Comparison of ENCODE assay signal across 17 cellular contexts in the genomic region with DNA sequence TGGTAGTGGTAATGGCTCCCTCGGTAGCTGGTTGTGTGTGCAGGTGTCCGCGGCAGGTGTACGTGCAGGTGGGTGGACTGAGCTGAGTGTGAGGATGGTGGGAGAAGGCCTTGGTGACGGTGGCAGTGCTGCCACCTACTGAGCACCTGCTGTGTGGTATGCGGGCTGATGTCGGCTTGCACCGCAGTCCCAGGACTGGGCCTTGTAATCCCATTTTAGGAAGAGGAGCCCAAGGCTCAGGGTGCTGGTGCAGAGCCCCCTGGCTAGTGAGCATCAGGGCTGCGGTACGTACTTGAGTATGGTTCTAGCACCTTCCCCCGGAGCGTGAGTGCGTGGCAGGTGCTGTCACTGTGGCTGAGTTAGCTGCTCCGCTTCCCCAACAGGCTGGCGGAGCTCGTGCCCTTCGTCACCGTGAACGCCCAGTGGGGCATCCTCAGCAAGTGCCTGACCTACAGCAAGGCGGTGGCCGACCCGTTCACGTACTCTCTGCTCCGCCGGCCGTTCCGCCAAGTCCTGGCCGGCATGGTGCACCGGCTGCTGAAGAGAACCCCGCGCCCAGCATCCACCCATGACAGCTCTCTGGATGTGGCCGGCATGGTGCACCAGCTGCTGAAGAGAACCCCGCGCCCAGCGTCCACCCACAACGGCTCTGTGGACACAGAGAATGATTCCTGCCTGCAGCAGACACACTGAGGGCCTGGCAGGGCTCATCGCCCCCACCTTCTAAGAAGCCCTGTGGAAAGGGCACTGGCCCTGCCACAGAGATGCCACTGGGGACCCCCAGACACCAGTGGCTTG. TPM values are rescaled to one million over a fixed set of nuclear protein-coding genes. Genes with fewer than 3 reads are reported as not detected.
DNase-seq lines count a peak whose midpoint lies in the region; ATAC-seq, FAIRE-seq and TF ChIP-seq lines count a peak whose summit lies in the region.
"Had no signal": no experiment of that assay in that cellular context is flagged by ENCODE, and none has a peak within 500 bp of the region (broad histone marks: within the 10 kb centered on the region; RNA-seq: fewer than 3 reads in every experiment).

No MANE protein-coding gene starts in this region.

- H3F3A ChIP-seq in PC-9 (ENCODE audit: insufficient read depth, low read depth): no peaks in the 10 kb centered on the region; the same call in 1 of the 2 replicates

- no peaks in the 10 kb centered on the region for H3K4me1 ChIP-seq in A549
- no peaks in the 10 kb centered on the region for H3K4me1 ChIP-seq in PC-9 (replicated peaks; ENCODE audit: insufficient read depth)
- no peaks in the 10 kb centered on the region for H3K4me1 ChIP-seq in right lobe of liver
- no peaks in the 10 kb centered on the region for H3K4me1 ChIP-seq in A673 (ENCODE audit: insufficient read depth, low read length, poor library complexity, severe bottlenecking)
- H3K4me1 ChIP-seq: psoas muscle had no signal

- no peaks in the 10 kb centered on the region for H4K20me1 ChIP-seq in PC-9 (ENCODE audit: insufficient read depth)

- WGBS in A549 (ENCODE audit: missing lambda C conversion rate): 24% methylated on average over 15 of the region's 37 CpGs
- 20% methylated on average over 2 of the region's 37 CpGs for WGBS in right lobe of liver (ENCODE audit: insufficient coverage, low coverage, low lambda C conversion rate, missing lambda C conversion rate)

- CTCF ChIA-PET in A549 (lab: Yijun Ruan, JAX) (interaction anchor here (0.6 to 3.1 kb wide), 11 partner anchors 9 to 118 kb away, joined by 3 to 14 read pairs (median 4); no protein-coding TSS in a partner anchor), PC-9 (lab: Charles Lee) (no interaction called here), A673 (lab: Charles Lee) (no interaction called here)

- no peak overlapping the region for H2AFZ ChIP-seq in PC-9

- H3K27ac ChIP-seq in A549: no peak overlapping the region
- no peak overlapping the region for H3K27ac ChIP-seq in PC-9
- no peak overlapping the region for H3K27ac ChIP-seq in right lobe of liver
- no peak overlapping the region for H3K27ac ChIP-seq in A673 (ENCODE audit: low read depth, low read length, poor library complexity, severe bottlenecking)
- H3K27ac ChIP-seq: psoas muscle had no signal

- DNase-seq in A549 (ENCODE audit: low read depth in 1 of 2, low spot score in 1 of 2) (no peak), PC-9 (no peak), right lobe of liver (peak in 2 of 3 donors; percentile 13 to 39), DMS79 (lab: John Stamatoyannopoulos, UW) (no peak), T1000 (lab: John Stamatoyannopoulos, UW) (no peak), inferior parietal cortex (ENCODE audit: extremely low spot score) (no peak), A673 (ENCODE audit: low spot score) (no peak)
- DNase-seq: activated CD4-positive, alpha-beta memory T cell treated with anti-CD3 and anti-CD28 coated beads for 36 hours; activated naive CD4-positive, alpha-beta T cell treated with Interleukin-2 at 50 U/mL for 16 hours; erythroblast; hypothalamus; mesenchymal stem cell; NCI-H1417 treated with DMSO at 0.1 percent for 48 hours; stimulated activated CD4-positive, alpha-beta T cell treated with anti-CD3 and anti-CD28 coated beads, Interleukin-4, amount 100 ng/mL, for 1 hour; stimulated activated naive B cell treated with anti-CD40 and anti-IgM and Interleukin-4, amounts not matched to agents 10 μg/mL and 1 μg/mL and 100 μg/mL, for 72 hours had no signal

- H3K9me3 ChIP-seq in A549 (no peaks in the 10 kb centered on the region), PC-9 (ENCODE audit: insufficient read depth, low read depth) (no peaks in the 10 kb centered on the region), right lobe of liver (no peaks in the 10 kb centered on the region), A673 (ENCODE audit: low read depth, low read length, poor library complexity, severe bottlenecking) (no peaks in the 10 kb centered on the region)
- H3K9me3 ChIP-seq: psoas muscle had no signal

- peak; percentile 52 to 73; a peak in 3 of 6 replicates for ATAC-seq in A549
- ATAC-seq in right lobe of liver: peak in 1 of 4 donors; percentile 28
- ATAC-seq: psoas muscle had no signal

- TF ChIP-seq CTCF in A549 (IDR thresholded peaks at IDR 0.05): peak; percentile 27; the same call in 2 of the 3 replicates
- TF ChIP-seq CTCF in GM12874 (IDR thresholded peaks at IDR 0.05; ENCODE audit: insufficient read depth, low read depth, low read length): 0 out of 2 replicates have a peak, but pooled peaks have one; percentile 14
- TF ChIP-seq CTCF in PC-9 (conservative IDR thresholded peaks at IDR 0.05): peak; percentile 38; the same call in 1 of the 2 replicates
- TF ChIP-seq CTCF in right lobe of liver (IDR thresholded peaks at IDR 0.05): peak in 1 of 4 donors; percentile 12
- no peak for TF ChIP-seq CTCF in A673 (conservative IDR thresholded peaks at IDR 0.05; ENCODE audit: low read depth, low read length)

- TF ChIP-seq POLR2A in A549 (IDR thresholded peaks at IDR 0.05; ENCODE audit: low read length) (no peak), right lobe of liver (IDR thresholded peaks at IDR 0.05) (no peak)

- intact Hi-C loops in PC-9 (cut with micrococcal nuclease; ENCODE audit: unreplicated experiment): no loop called here
- intact Hi-C loops in right lobe of liver (cut with DNase I): loop anchor here in 1 of 2 donors (5.0 kb wide), 1 partner anchor 120 kb away; no protein-coding TSS in a partner anchor
- intact Hi-C loops in A673 (cut with micrococcal nuclease; ENCODE audit: unreplicated experiment): no loop called here

- H3K27me3 ChIP-seq in PC-9 (ENCODE audit: insufficient read depth, low read depth) (no peaks in the 10 kb centered on the region), right lobe of liver (no peaks in the 10 kb centered on the region), A673 (replicated peaks; ENCODE audit: insufficient read depth, low read depth, low read length, poor library complexity) (peaks cover 68% of the 10 kb centered on the region)

- no peak for FAIRE-seq in A549 (lab: Jason Lieb, UNC)

- TF ChIP-seq EP300 in A549 (IDR thresholded peaks at IDR 0.05): no peak

- no peaks in the 10 kb centered on the region for H3K9me2 ChIP-seq in PC-9 (ENCODE audit: insufficient read depth)

- H3K4me2 ChIP-seq in A549 (no peak overlapping the region), PC-9 (no peak overlapping the region)

- H3K36me3 ChIP-seq in PC-9 (ENCODE audit: low read depth): no peaks in the 10 kb centered on the region
- H3K36me3 ChIP-seq in right lobe of liver: no peaks in the 10 kb centered on the region
- H3K36me3 ChIP-seq in A673 (ENCODE audit: insufficient read depth, low read length, poor library complexity, severe bottlenecking): no peaks in the 10 kb centered on the region

- no peaks in the 10 kb centered on the region for H3K79me2 ChIP-seq in PC-9 (ENCODE audit: low read depth)

- H3K4me3 ChIP-seq in A549 (no peak overlapping the region), PC-9 (no peak overlapping the region), right lobe of liver (no peak overlapping the region), A673 (ENCODE audit: low read depth, low read length, poor library complexity, severe bottlenecking) (no peak overlapping the region)
- H3K4me3 ChIP-seq: psoas muscle had no signal

- peak; percentile 22 to 24; a peak in 2 of 5 replicates for TF ChIP-seq RAD21 in A549 (conservative IDR thresholded peaks at IDR 0.05 in 1 of 2, IDR thresholded peaks at IDR 0.05 in 1 of 2)

- no TSS peak for BruUV-seq in PC-9 (replicated peaks; lab: Mats Ljungman, UMichigan)
- no TSS peak for BruUV-seq in A673 (replicated peaks; lab: Mats Ljungman, UMichigan)

- POLR2A ChIA-PET in A549 (lab: Yijun Ruan, JAX): no interaction called here
- POLR2A ChIA-PET in PC-9 (lab: Charles Lee; ENCODE audit: unreplicated experiment): no interaction called here
- POLR2A ChIA-PET in A673 (lab: Charles Lee; ENCODE audit: low non-redundant PET): no interaction called here

TF ChIP-seq in A549, 52 proteins besides CTCF, POLR2A, EP300 and RAD21:
- TF ChIP-seq SMC3 (IDR thresholded peaks at IDR 0.05): 0 out of 3 replicates have a peak, but pooled peaks have one; percentile 16
- TF ChIP-seq, protein P1, sequence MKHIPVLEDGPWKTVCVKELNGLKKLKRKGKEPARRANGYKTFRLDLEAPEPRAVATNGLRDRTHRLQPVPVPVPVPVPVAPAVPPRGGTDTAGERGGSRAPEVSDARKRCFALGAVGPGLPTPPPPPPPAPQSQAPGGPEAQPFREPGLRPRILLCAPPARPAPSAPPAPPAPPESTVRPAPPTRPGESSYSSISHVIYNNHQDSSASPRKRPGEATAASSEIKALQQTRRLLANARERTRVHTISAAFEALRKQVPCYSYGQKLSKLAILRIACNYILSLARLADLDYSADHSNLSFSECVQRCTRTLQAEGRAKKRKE (CRISPR knock-in tag; IDR thresholded peaks at IDR 0.05; ENCODE audit: low read depth): no peak

RNA-seq across cellular contexts. Expression of gene CPZ, which starts 5.7 kb away (rescaled TPM):
- polyA plus RNA-seq in A549 (2011; rRNA removed): 0.09 and 0.19 TPM in 2 replicates
- polyA plus RNA-seq in A549 (2012; cell fraction: cytosol; rRNA removed): 0.21 and 0.22 TPM in 2 replicates
- 0.48 and 0.95 TPM in 2 replicates for polyA plus RNA-seq in A549 (2012; cell fraction: nucleus; rRNA removed)
- polyA plus RNA-seq in A549 (2017; fragmentation: RNase III; extraction: RNeasy Plus Mini Kit Qiagen cat#74134 plus additional on column Dnase treatment): 0.09 to 0.33 TPM (median 0.21 TPM) in 3 replicates
- not detected in 2 replicates for polyA minus RNA-seq in A549 (2011; rRNA and poly(A)+ RNA removed)
- 9.1 and 12.1 TPM in 2 replicates for total RNA-seq in PC-9 (2021)
- total RNA-seq in right lobe of liver: under 1 TPM in 5 of 6 experiments, not detected in 1; 0.24 to 0.80 (median 0.74) TPM
- total RNA-seq in A673 (2021): 0.28 and 0.34 TPM in 2 replicates
- total RNA-seq: activated CD4-positive, alpha-beta memory T cell treated with anti-CD3 and anti-CD28 coated beads for 36 hours; psoas muscle had no signal

RNA-seq across cellular contexts. Expression of gene GPR78, which starts 6.7 kb away (rescaled TPM):
- polyA plus RNA-seq in A549 (2011; rRNA removed) (not detected in 2 replicates), A549 (2017; fragmentation: RNase III; extraction: RNeasy Plus Mini Kit Qiagen cat#74134 plus additional on column Dnase treatment) (0.09 to 0.18 TPM (median 0.17 TPM) in 3 replicates)
- polyA plus RNA-seq in A549 (2012; cell fraction: cytosol; rRNA removed): 0.01 and 0.09 TPM in 2 replicates
- 0.55 and 0.59 TPM in 2 replicates for polyA plus RNA-seq in A549 (2012; cell fraction: nucleus; rRNA removed)
- not detected in 2 replicates for polyA minus RNA-seq in A549 (2011; rRNA and poly(A)+ RNA removed)
- total RNA-seq in PC-9 (2021) (56.6 and 68.2 TPM in 2 replicates), right lobe of liver (not detected), A673 (2021) (not detected in 2 replicates)
- total RNA-seq: activated CD4-positive, alpha-beta memory T cell treated with anti-CD3 and anti-CD28 coated beads for 36 hours; psoas muscle had no signal
- polyA plus RNA-seq: psoas muscle had no signal

Comparison
In these comparisons a context has a peak if more than half of its experiments do, and no peak if none do; other contexts are left out.
1. DNase-seq: peak in right lobe of liver (2 of 3); none in A549 (0 of 2), PC-9 (0 of 2), DMS79 (single experiment), T1000 (single experiment), inferior parietal cortex (single experiment) and A673 (single experiment).
2. RNA of gene GPR78, which starts 6.7 kb away (total RNA-seq): 56.6 to 68.2 TPM in PC-9; not detected in right lobe of liver and not detected in A673; every median in the first group is over 10 times any median in the second.